19 cellular contexts compared by ENCODE assay signal in genomic region chr7:80830584-80831319, GRCh38.
DNase-seq lines count a peak whose midpoint lies in the region; ATAC-seq and TF ChIP-seq lines count a peak whose summit lies in the region.
"Had no signal": no experiment of that assay in that cellular context is flagged by ENCODE, and none has a peak within 500 bp of the region (broad histone marks: within the 10 kb centered on the region; RNA-seq: fewer than 3 reads in every experiment).

No MANE protein-coding gene starts in this region.

- TF ChIP-seq CTCF in Calu3 (IDR thresholded peaks at IDR 0.05; ENCODE audit: unreplicated experiment): no peak
- peak; percentile 4 for TF ChIP-seq CTCF in epithelial cell of esophagus (IDR thresholded peaks at IDR 0.05; ENCODE audit: insufficient read depth, low read depth, low read length, missing control alignments)
- no peak for TF ChIP-seq CTCF in omental fat pad (IDR thresholded peaks at IDR 0.05)

- peak overlapping the region; percentile 37 for H3K4me3 Mint-ChIP-seq in Calu3 (ENCODE audit: low read depth, unreplicated experiment)
- H3K4me3 Mint-ChIP-seq: memory B cell had no signal

- intact Hi-C loops in Calu3 (cut with micrococcal nuclease; ENCODE audit: unreplicated experiment): no loop called here

- H3K27ac Mint-ChIP-seq in Calu3 (ENCODE audit: unreplicated experiment): peak overlapping the region; percentile 84
- H3K27ac Mint-ChIP-seq: memory B cell had no signal

- no peak overlapping the region for H3K4me3 ChIP-seq in epithelial cell of esophagus (ENCODE audit: low read length)
- H3K4me3 ChIP-seq: coronary artery, esophagus squamous epithelium, K562, stomach had no signal

- H3K9me3 Mint-ChIP-seq in Calu3 (ENCODE audit: low read depth, unreplicated experiment): no peaks in the 10 kb centered on the region

- ATAC-seq in omental fat pad (ENCODE audit: low FRiP score) (peak; percentile 78), GM18498 (IDR thresholded peaks at IDR 0.05; ENCODE audit: unreplicated experiment) (no peak)
- ATAC-seq: K562 had no signal

- no TSS peak for BruUV-seq in Calu3 (replicated peaks; lab: Mats Ljungman, UMichigan)

- no peaks in the 10 kb centered on the region for H3K27me3 Mint-ChIP-seq in Calu3 (ENCODE audit: unreplicated experiment)
- H3K27me3 Mint-ChIP-seq: memory B cell had no signal

- CTCF ChIA-PET in Calu3 (lab: Charles Lee): no interaction called here

- no peak for DNase-seq in Calu3
- peak; percentile 78 for DNase-seq in NCI-H226
- peak; percentile 66 for DNase-seq in epithelial cell of esophagus (ENCODE audit: low read depth)
- no peak for DNase-seq in omental fat pad (ENCODE audit: low spot score)
- no peak for DNase-seq in DMS 273 treated with DMSO at 0.1 percent for 48 hours (lab: John Stamatoyannopoulos, UW)
- no peak for DNase-seq in stimulated activated CD4-positive, alpha-beta T cell treated with anti-CD3 and anti-CD28 coated beads, Interleukin-2, amount 100 ng/mL, for 24 hours
- no peak for DNase-seq in NOMO-1 treated with DMSO at 0.1 percent for 48 hours (lab: John Stamatoyannopoulos, UW; ENCODE audit: unreplicated experiment)
- DNase-seq: activated T-cell treated with anti-CD3 and anti-CD28 coated beads for 4 hours, DMS153, esophagus squamous epithelium, H7, NCI-H1417 treated with DMSO at 0.1 percent for 48 hours, NCI-H510A treated with DMSO at 0.1 percent for 48 hours, SHP77 treated with DMSO at 0.1 percent for 48 hours, stomach had no signal

- peaks cover 18% of the 10 kb centered on the region for H3K4me1 Mint-ChIP-seq in Calu3 (ENCODE audit: low read depth, unreplicated experiment)
- H3K4me1 Mint-ChIP-seq: memory B cell had no signal

- H3K36me3 Mint-ChIP-seq in Calu3 (ENCODE audit: insufficient read depth, unreplicated experiment): no peaks in the 10 kb centered on the region
- H3K36me3 Mint-ChIP-seq: memory B cell had no signal

Comparison
In these comparisons a context has a peak if more than half of its experiments do, and no peak if none do; other contexts are left out.
1. DNase-seq: peak in NCI-H226 (single experiment) and epithelial cell of esophagus (single experiment); none in Calu3 (single experiment), omental fat pad (single experiment), DMS 273 treated with DMSO at 0.1 percent for 48 hours (single experiment), stimulated activated CD4-positive, alpha-beta T cell treated with anti-CD3 and anti-CD28 coated beads, Interleukin-2, amount 100 ng/mL, for 24 hours (0 of 2) and NOMO-1 treated with DMSO at 0.1 percent for 48 hours (single experiment).